ENCODE assay signal across 9 cellular contexts in genomic region chr17:68197997-68198930, GRCh38. TPM values are rescaled to one million over a fixed set of nuclear protein-coding genes. Genes with fewer than 3 reads are reported as not detected.
DNase-seq lines count a peak whose midpoint lies in the region; ATAC-seq and TF ChIP-seq lines count a peak whose summit lies in the region.
"Had no signal": no experiment of that assay in that cellular context is flagged by ENCODE, and none has a peak within 500 bp of the region (broad histone marks: within the 10 kb centered on the region; RNA-seq: fewer than 3 reads in every experiment).

No MANE protein-coding gene starts in this region.

- CTCF ChIA-PET in WTC11 (lab: Charles Lee), result interaction anchor here (1.4 to 4.4 kb wide), 3 partner anchors 15 to 264 kb away, joined by 3 to 33 read pairs (median 3); no protein-coding TSS in a partner anchor

- H3K36me3 Mint-ChIP-seq in T-helper 1 cell treated with Interleukin-12 subunit alpha and Interleukin-12 subunit beta and Interleukin-4 antibody, amounts not matched to agents 30 μg/mL and 1 μg/mL, for 36 hours (ENCODE audit: low read depth), result no peaks in the 10 kb centered on the region
- H3K36me3 Mint-ChIP-seq in WTC11, result no peaks in the 10 kb centered on the region

- H3K4me1 ChIP-seq in right cardiac atrium (ENCODE audit: control insufficient read depth, insufficient read depth, low read length), result peaks cover 3% of the 10 kb centered on the region

- no peak overlapping the region for H3K27ac Mint-ChIP-seq in T-helper 1 cell treated with Interleukin-12 subunit alpha and Interleukin-12 subunit beta and Interleukin-4 antibody, amounts not matched to agents 30 μg/mL and 1 μg/mL, for 36 hours
- H3K27ac Mint-ChIP-seq in WTC11, result no peak overlapping the region

- 7% methylated on average over 61 of the region's 61 CpGs for WGBS in right cardiac atrium

- H3K4me3 ChIP-seq in right cardiac atrium (ENCODE audit: low read length), result peak overlapping the region; percentile 34
- H3K4me3 ChIP-seq: lung had no signal

- H3K27me3 ChIP-seq in right cardiac atrium (ENCODE audit: control insufficient read depth, insufficient read depth), result no peaks in the 10 kb centered on the region

- peak overlapping the region; percentile 31 for H3K4me3 Mint-ChIP-seq in T-helper 1 cell treated with Interleukin-12 subunit alpha and Interleukin-12 subunit beta and Interleukin-4 antibody, amounts not matched to agents 30 μg/mL and 1 μg/mL, for 36 hours
- H3K4me3 Mint-ChIP-seq in WTC11, result peak overlapping the region; percentile 68

- no peak for DNase-seq in T-helper 1 cell
- peak; percentile 56 for DNase-seq in WTC11 (ENCODE audit: low spot score)
- DNase-seq in right cardiac atrium, result peak in 1 of 3 donors; percentile 51
- DNase-seq in stimulated activated naive CD8-positive, alpha-beta T cell treated with anti-CD3 and anti-CD28 coated beads, Interleukin-15, Interleukin-2, amounts not matched to agents 100 U/mL and 50 U/mL, for 24 hours, result peak; percentile 35
- DNase-seq in HCEC 1CT, result no peak
- no peak for DNase-seq in activated CD4-positive, CD25-positive, alpha-beta regulatory T cell treated with anti-CD3 and anti-CD28 coated beads, Interleukin-2, amount 50 U/mL, for 72 hours

- intact Hi-C loops in right cardiac atrium (cut with DNase I), result no loop called here

- TF ChIP-seq CTCF in WTC11 (IDR thresholded peaks at IDR 0.05), result no peak

- ATAC-seq in WTC11, result no peak; the same call in 1 of the 2 replicates
- no peak for ATAC-seq in right cardiac atrium
- no peak for ATAC-seq in stimulated activated naive CD8-positive, alpha-beta T cell treated with anti-CD3 and anti-CD28 coated beads, Interleukin-15, Interleukin-2, amounts not matched to agents 100 U/mL and 50 U/mL, for 24 hours
- no peak for ATAC-seq in GM19397 (IDR thresholded peaks at IDR 0.05; ENCODE audit: unreplicated experiment)

- H3K27ac ChIP-seq in right cardiac atrium (ENCODE audit: low read length), result no peak overlapping the region

- H3K27me3 Mint-ChIP-seq in T-helper 1 cell treated with Interleukin-12 subunit alpha and Interleukin-12 subunit beta and Interleukin-4 antibody, amounts not matched to agents 30 μg/mL and 1 μg/mL, for 36 hours (ENCODE audit: low read depth), result peaks cover 69% of the 10 kb centered on the region
- H3K27me3 Mint-ChIP-seq in WTC11 (ENCODE audit: low read depth), result peaks cover 100% of the 10 kb centered on the region

- H3K4me1 Mint-ChIP-seq in T-helper 1 cell treated with Interleukin-12 subunit alpha and Interleukin-12 subunit beta and Interleukin-4 antibody, amounts not matched to agents 30 μg/mL and 1 μg/mL, for 36 hours (ENCODE audit: low read depth), result peaks cover 22% of the 10 kb centered on the region
- H3K4me1 Mint-ChIP-seq in WTC11, result peaks cover 29% of the 10 kb centered on the region

- no peaks in the 10 kb centered on the region for H3K9me3 Mint-ChIP-seq in T-helper 1 cell treated with Interleukin-12 subunit alpha and Interleukin-12 subunit beta and Interleukin-4 antibody, amounts not matched to agents 30 μg/mL and 1 μg/mL, for 36 hours
- no peaks in the 10 kb centered on the region for H3K9me3 Mint-ChIP-seq in WTC11

- no peaks in the 10 kb centered on the region for H3K9me3 ChIP-seq in right cardiac atrium (ENCODE audit: control insufficient read depth, low read length)

- POLR2A ChIA-PET in WTC11 (lab: Charles Lee), result interaction anchor here (0.7 to 1.1 kb wide), 2 partner anchors 14 to 88 kb away, joined by 5 read pairs; no protein-coding TSS in a partner anchor

TF ChIP-seq in WTC11, 78 proteins besides CTCF, POLR2A, EP300 and RAD21:
- TF ChIP-seq TEAD1 (CRISPR knock-in tag; IDR thresholded peaks at IDR 0.05) (no peak), ZNF232 (CRISPR knock-in tag; IDR thresholded peaks at IDR 0.05) (no peak), ZNF317 (CRISPR knock-in tag; IDR thresholded peaks at IDR 0.05; ENCODE audit: borderline replicate concordance, low read depth) (0 out of 2 replicates have a peak, but pooled peaks have one; percentile 5)

RNA-seq across cellular contexts. Expression of gene AMZ2, which starts 49.6 kb away (rescaled TPM):
- total RNA-seq in WTC11 (2021) (54.6 to 79.0 TPM (median 73.6 TPM) in 3 replicates), right cardiac atrium (10 to 100 TPM; 73.9 to 98.3 (median 93.0) TPM)
- 97.6 TPM for polyA plus RNA-seq in right cardiac atrium

Comparison
In these comparisons a context has a peak if more than half of its experiments do, and no peak if none do; other contexts are left out.
1. DNase-seq: peak in WTC11 (single experiment) and stimulated activated naive CD8-positive, alpha-beta T cell treated with anti-CD3 and anti-CD28 coated beads, Interleukin-15, Interleukin-2, amounts not matched to agents 100 U/mL and 50 U/mL, for 24 hours (single experiment); none in T-helper 1 cell (0 of 5), HCEC 1CT (single experiment) and activated CD4-positive, CD25-positive, alpha-beta regulatory T cell treated with anti-CD3 and anti-CD28 coated beads, Interleukin-2, amount 50 U/mL, for 72 hours (single experiment).